Comparison of ENCODE assay signal across 25 cellular contexts in genomic region chr7:83872501-83872900, GRCh38.
"Had no signal": no experiment of that assay in that cellular context is flagged by ENCODE, and none has a peak within 500 bp of the region (broad histone marks: within the 10 kb centered on the region; RNA-seq: fewer than 3 reads in every experiment).

No MANE protein-coding gene starts in this region.

- H3K4me1 Mint-ChIP-seq: activated naive CD4-positive, alpha-beta T cell treated with anti-CD3 and anti-CD28 coated beads, Interleukin-2, amount 50 U/mL, for 24 hours; activated naive CD8-positive, alpha-beta T cell treated with anti-CD3 and anti-CD28 coated beads, Interleukin-2, amount 50 U/mL, for 24 hours; central memory CD8-positive, alpha-beta T cell; T-helper 17 cell; WTC11 had no signal

- H3K27me3 Mint-ChIP-seq: activated naive CD4-positive, alpha-beta T cell treated with anti-CD3 and anti-CD28 coated beads, Interleukin-2, amount 50 U/mL, for 24 hours; activated naive CD8-positive, alpha-beta T cell treated with anti-CD3 and anti-CD28 coated beads, Interleukin-2, amount 50 U/mL, for 24 hours; central memory CD8-positive, alpha-beta T cell; T-helper 17 cell had no signal

- H3K36me3 Mint-ChIP-seq: activated naive CD4-positive, alpha-beta T cell treated with anti-CD3 and anti-CD28 coated beads, Interleukin-2, amount 50 U/mL, for 24 hours; WTC11 had no signal

- DNase-seq: activated CD4-positive, alpha-beta T cell treated with anti-CD3 and anti-CD28 coated beads for 48 hours; activated CD4-positive, alpha-beta T cell treated with anti-CD3 and anti-CD28 coated beads, Interleukin-2, amount 50 U/mL, for 4 hours; activated CD4-positive, CD25-positive, alpha-beta regulatory T cell treated with anti-CD3 and anti-CD28 coated beads, Interleukin-2, amount 50 U/mL, for 72 hours; activated CD8-positive, alpha-beta memory T cell treated with anti-CD3 and anti-CD28 coated beads, Interleukin-2, amount 50 U/mL, for 48 hours; activated CD8-positive, alpha-beta T cell treated with anti-CD3 and anti-CD28 coated beads, Interleukin-2, amount 10 ng/mL, durations not matched to agents 7 days and 5 days; activated naive CD4-positive, alpha-beta T cell; activated naive CD8-positive, alpha-beta T cell treated with anti-CD3 and anti-CD28 coated beads, Interleukin-2, amount 50 U/mL, for 24 hours; activated T-cell treated with anti-CD3 and anti-CD28 coated beads, Interleukin-2, amount 50 U/mL, for 1 hour; amniotic stem cell; body of pancreas; KBM-7; NCI-H1092; NCI-H1694; NCI-H2029; NCI-H446; NCI-H524; NCI-H82; PC-3; SHP77; T-helper 17 cell; T-helper 9 cell had no signal

- H3K4me3 Mint-ChIP-seq: activated CD8-positive, alpha-beta T cell treated with anti-CD3 and anti-CD28 coated beads, Interleukin-2, amount 10 ng/mL, durations not matched to agents 7 days and 5 days; activated naive CD4-positive, alpha-beta T cell treated with anti-CD3 and anti-CD28 coated beads, Interleukin-2, amount 50 U/mL, for 24 hours; activated naive CD8-positive, alpha-beta T cell treated with anti-CD3 and anti-CD28 coated beads, Interleukin-2, amount 50 U/mL, for 24 hours; central memory CD8-positive, alpha-beta T cell; T-helper 17 cell; WTC11 had no signal

- H3K27me3 ChIP-seq: ascending aorta, body of pancreas had no signal

- H3K4me1 ChIP-seq: ascending aorta, body of pancreas had no signal

- H3K27ac Mint-ChIP-seq: activated CD8-positive, alpha-beta T cell treated with anti-CD3 and anti-CD28 coated beads, Interleukin-2, amount 10 ng/mL, durations not matched to agents 7 days and 5 days; activated naive CD4-positive, alpha-beta T cell treated with anti-CD3 and anti-CD28 coated beads, Interleukin-2, amount 50 U/mL, for 24 hours; activated naive CD8-positive, alpha-beta T cell treated with anti-CD3 and anti-CD28 coated beads, Interleukin-2, amount 50 U/mL, for 24 hours; T-helper 17 cell; WTC11 had no signal

- H3K4me3 ChIP-seq: ascending aorta, body of pancreas had no signal

- H3K27ac ChIP-seq: ascending aorta, body of pancreas had no signal

- H3K9me3 Mint-ChIP-seq: activated naive CD4-positive, alpha-beta T cell treated with anti-CD3 and anti-CD28 coated beads, Interleukin-2, amount 50 U/mL, for 24 hours; activated naive CD8-positive, alpha-beta T cell treated with anti-CD3 and anti-CD28 coated beads, Interleukin-2, amount 50 U/mL, for 24 hours; WTC11 had no signal

- H3K9me3 ChIP-seq: ascending aorta, body of pancreas had no signal

- H3K36me3 ChIP-seq: ascending aorta had no signal
